ENCODE assay signal across 10 cellular contexts in genomic region chr9:132381966-132382541, GRCh38. TPM values are rescaled to one million over a fixed set of nuclear protein-coding genes. Genes with fewer than 3 reads are reported as not detected.
DNase-seq lines count a peak whose midpoint lies in the region; ATAC-seq, FAIRE-seq and TF ChIP-seq lines count a peak whose summit lies in the region.
"Had no signal": no experiment of that assay in that cellular context is flagged by ENCODE, and none has a peak within 500 bp of the region (broad histone marks: within the 10 kb centered on the region; RNA-seq: fewer than 3 reads in every experiment).

No MANE protein-coding gene starts in this region.

- H3K18ac ChIP-seq in trophoblast cell (ENCODE audit: low read length) = no peak overlapping the region

- ATAC-seq in activated CD4-positive, alpha-beta T cell treated with anti-CD3 and anti-CD28 coated beads for 36 hours = no peak
- peak; percentile 70 for ATAC-seq in HG02798 (IDR thresholded peaks at IDR 0.05; ENCODE audit: poor library complexity, unreplicated experiment)
- ATAC-seq in pancreas = peak; percentile 79 to 95 (median 83)

- H3K4me3 Mint-ChIP-seq in activated CD4-positive, alpha-beta T cell treated with anti-CD3 and anti-CD28 coated beads for 36 hours = no peak overlapping the region

- no peak overlapping the region for H3K4ac ChIP-seq in trophoblast cell (ENCODE audit: low read depth, low read length)

- peaks cover 2 to 31% (median 5%) of the 10 kb centered on the region in 3 donors for H3K36me3 ChIP-seq in pancreas
- H3K36me3 ChIP-seq in trophoblast cell (ENCODE audit: control insufficient read depth in 1 of 2, insufficient read depth in 2 of 2, low read length in 2 of 2) = peaks cover 34 to 53% of the 10 kb centered on the region in 2 experiments

- WGBS in pancreas, 2 donors = 75 to 76% methylated on average over 9 of the region's 9 CpGs
- WGBS in trophoblast cell (ENCODE audit: extremely low coverage, insufficient coverage, insufficient read length) = no CpG with 5 or more reads among the region's 9 CpGs

- no peak for TF ChIP-seq CTCF in pancreas (IDR thresholded peaks at IDR 0.05)

- DNase-seq in activated CD4-positive, alpha-beta T cell treated with anti-CD3 and anti-CD28 coated beads for 36 hours = no peak
- DNase-seq in activated CD4-positive, alpha-beta T cell treated with anti-CD3 and anti-CD28 coated beads for 48 hours = no peak
- DNase-seq in NOMO-1 treated with dmso at 0.1 percent for 144 hours (lab: John Stamatoyannopoulos, UW; ENCODE audit: unreplicated experiment) (peak; percentile 46), pancreas (peak in 2 of 6 donors; percentile 27 to 45), trophoblast cell (no peak), foreskin melanocyte (no peak), anterior cingulate cortex (lab: John Stamatoyannopoulos, UW) (no peak)

- H3K36me3 Mint-ChIP-seq in activated CD4-positive, alpha-beta T cell treated with anti-CD3 and anti-CD28 coated beads for 36 hours (ENCODE audit: low read depth) = peaks cover 45% of the 10 kb centered on the region

- H3K4me1 Mint-ChIP-seq in activated CD4-positive, alpha-beta T cell treated with anti-CD3 and anti-CD28 coated beads for 36 hours = peaks cover 8% of the 10 kb centered on the region

- no peak overlapping the region for H2BK5ac ChIP-seq in trophoblast cell (ENCODE audit: low read depth, low read length, poor library complexity)

- POLR2A ChIA-PET in activated CD4-positive, alpha-beta T cell treated with anti-CD3 and anti-CD28 coated beads for 36 hours (lab: Charles Lee) = interaction anchor here (0.6 kb wide), 1 partner anchor 35 kb away, joined by 5 read pairs; no protein-coding TSS in a partner anchor

- H2AFZ ChIP-seq in trophoblast cell (ENCODE audit: insufficient read depth, low read length, poor library complexity) = no peak overlapping the region

- FAIRE-seq in pancreas (lab: Jason Lieb, UNC) = no peak
- FAIRE-seq: A204.1 had no signal

- H3K27me3 Mint-ChIP-seq in activated CD4-positive, alpha-beta T cell treated with anti-CD3 and anti-CD28 coated beads for 36 hours = no peaks in the 10 kb centered on the region

- H3K27me3 ChIP-seq in pancreas = no peaks in the 10 kb centered on the region
- no peaks in the 10 kb centered on the region for H3K27me3 ChIP-seq in trophoblast cell (ENCODE audit: insufficient read depth, low read length)

- no peak overlapping the region for H3K14ac ChIP-seq in trophoblast cell (ENCODE audit: low read length)

- H3K27ac ChIP-seq in pancreas (peak overlapping the region; percentile 16 to 45 (median 26)), trophoblast cell (ENCODE audit: low read depth, low read length) (no peak overlapping the region)

- H2AK5ac ChIP-seq in trophoblast cell (ENCODE audit: low read length) = no peak overlapping the region

- no peaks in the 10 kb centered on the region for H3K79me1 ChIP-seq in trophoblast cell (ENCODE audit: low read length)

- H3K9me3 ChIP-seq in pancreas (no peaks in the 10 kb centered on the region), trophoblast cell (ENCODE audit: insufficient read depth, low read depth, low read length) (peaks cover 13% of the 10 kb centered on the region)

- no peak overlapping the region for H3K4me2 ChIP-seq in trophoblast cell (ENCODE audit: low read length)

- no peak overlapping the region for H3K9ac ChIP-seq in trophoblast cell (ENCODE audit: low read length)

- H3K79me2 ChIP-seq in trophoblast cell (ENCODE audit: control insufficient read depth, insufficient read depth, low read length, poor library complexity) = no peaks in the 10 kb centered on the region

- H3K4me1 ChIP-seq in pancreas = peaks cover 3 to 7% (median 5%) of the 10 kb centered on the region in 3 donors
- no peaks in the 10 kb centered on the region for H3K4me1 ChIP-seq in trophoblast cell (ENCODE audit: control insufficient read depth in 1 of 2, insufficient read depth in 2 of 2, low read length in 2 of 2)

- peak overlapping the region; percentile 48 for H3K27ac Mint-ChIP-seq in activated CD4-positive, alpha-beta T cell treated with anti-CD3 and anti-CD28 coated beads for 36 hours

- intact Hi-C loops in activated CD4-positive, alpha-beta T cell treated with anti-CD3 and anti-CD28 coated beads for 36 hours (cut with DNase I, micrococcal nuclease) = no loop called here
- intact Hi-C loops in pancreas (cut with DNase I) = no loop called here

- H3K9me3 Mint-ChIP-seq in activated CD4-positive, alpha-beta T cell treated with anti-CD3 and anti-CD28 coated beads for 36 hours (ENCODE audit: low read depth) = no peaks in the 10 kb centered on the region

- H4K8ac ChIP-seq in trophoblast cell (ENCODE audit: low read depth, low read length) = no peak overlapping the region

- no peak overlapping the region for H2BK12ac ChIP-seq in trophoblast cell (ENCODE audit: low read length)

- H3K4me3 ChIP-seq in pancreas = no peak overlapping the region
- H3K4me3 ChIP-seq in trophoblast cell (ENCODE audit: low read depth, low read length) = no peak overlapping the region

- no peak overlapping the region for H4K12ac ChIP-seq in trophoblast cell (ENCODE audit: low read depth, low read length)

- no peak overlapping the region for H2BK120ac ChIP-seq in trophoblast cell (ENCODE audit: insufficient read depth, low read length, poor library complexity)

- H3K23ac ChIP-seq in trophoblast cell (ENCODE audit: low read length) = no peak overlapping the region

- H4K91ac ChIP-seq in trophoblast cell (ENCODE audit: low read depth, low read length) = no peak overlapping the region

- CTCF ChIA-PET in activated CD4-positive, alpha-beta T cell treated with anti-CD3 and anti-CD28 coated beads for 36 hours (lab: Charles Lee) = interaction anchor here (1.0 kb wide), 1 partner anchor 10 kb away, joined by 3 read pairs; no protein-coding TSS in a partner anchor

RNA-seq across cellular contexts. Expression of gene TTF1, which starts 24.6 kb away (rescaled TPM):
- 10 to 100 TPM; 31.9 to 33.4 TPM for total RNA-seq in activated CD4-positive, alpha-beta T cell treated with anti-CD3 and anti-CD28 coated beads for 36 hours
- 1 to 10 TPM; 4.5 to 9.0 (median 6.0) TPM for total RNA-seq in pancreas
- 10 to 100 TPM in 1 of 2 donors, 1 to 10 TPM in 1; 8.5 to 14.0 TPM for polyA plus RNA-seq in pancreas
- 14.7 and 15.4 TPM in 2 replicates for polyA plus RNA-seq in trophoblast cell (2013)

RNA-seq across cellular contexts. Expression of gene SETX, which starts 27.3 kb away (rescaled TPM):
- total RNA-seq in activated CD4-positive, alpha-beta T cell treated with anti-CD3 and anti-CD28 coated beads for 36 hours = 10 to 100 TPM; 37.5 to 38.1 TPM
- total RNA-seq in pancreas = 10 to 100 TPM; 11.1 to 23.1 (median 14.5) TPM
- 10 to 100 TPM; 12.4 to 20.7 TPM for polyA plus RNA-seq in pancreas
- polyA plus RNA-seq in trophoblast cell (2013) = 12.9 and 13.6 TPM in 2 replicates

RNA-seq across cellular contexts. Expression of gene CFAP77, which starts 28.0 kb away (rescaled TPM):
- total RNA-seq in activated CD4-positive, alpha-beta T cell treated with anti-CD3 and anti-CD28 coated beads for 36 hours = not detected
- not detected for total RNA-seq in pancreas
- polyA plus RNA-seq in pancreas = not detected
- polyA plus RNA-seq in trophoblast cell (2013) = 0.04 TPM in 1 of 2 replicates, not detected in the other
- total RNA-seq: M059J had no signal
